9 cellular contexts compared by ENCODE assay signal in the genomic region with DNA sequence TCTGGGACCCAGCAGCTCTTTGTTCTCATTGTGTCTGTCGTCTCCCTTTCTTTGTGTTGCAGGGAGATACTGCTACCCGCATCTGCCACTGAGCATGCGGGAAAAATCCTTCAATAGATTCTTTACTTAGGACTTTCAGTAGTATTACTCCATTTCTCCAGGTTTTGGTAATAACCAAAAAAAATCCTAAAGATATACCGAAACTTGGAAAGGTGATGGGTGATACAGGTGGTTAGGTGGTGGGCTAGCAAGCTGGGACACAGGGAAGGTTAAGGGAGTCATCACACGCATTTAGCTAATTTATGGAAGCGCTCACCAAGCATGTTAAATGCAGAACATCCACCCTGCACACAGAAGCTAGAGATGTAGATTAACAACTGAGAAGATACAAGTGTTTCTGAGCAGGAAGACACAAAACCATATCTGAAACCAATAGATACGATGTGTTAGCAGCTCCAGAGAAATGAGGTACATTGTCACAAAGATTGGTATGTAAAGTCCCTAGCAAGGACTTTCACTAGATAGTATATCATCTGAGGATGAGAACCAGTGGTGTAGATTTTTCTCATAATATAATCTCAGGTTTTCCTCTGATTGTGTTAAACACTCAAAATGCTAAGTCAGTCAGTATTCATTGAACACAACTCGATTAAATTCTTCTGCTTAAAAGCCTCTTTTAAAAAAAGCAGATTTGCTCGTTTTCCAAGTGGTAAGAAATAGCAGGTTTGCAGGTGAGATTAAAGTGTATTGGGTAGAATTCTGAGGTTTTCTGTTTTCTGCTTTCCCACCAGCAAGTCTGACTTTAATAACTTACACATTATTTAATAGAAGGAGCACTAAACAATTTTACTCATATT. TPM values are rescaled to one million over a fixed set of nuclear protein-coding genes. Genes with fewer than 3 reads are reported as not detected.
DNase-seq lines count a peak whose midpoint lies in the region; ATAC-seq and TF ChIP-seq lines count a peak whose summit lies in the region.
"Had no signal": no experiment of that assay in that cellular context is flagged by ENCODE, and none has a peak within 500 bp of the region (broad histone marks: within the 10 kb centered on the region; RNA-seq: fewer than 3 reads in every experiment).

No MANE protein-coding gene starts in this region.

- no peak overlapping the region for H3K4ac ChIP-seq in mesendoderm (ENCODE audit: low read depth, low read length)

- peaks cover 0 to 4% of the 10 kb centered on the region in 2 donors for H3K36me3 Mint-ChIP-seq in CD4-positive, alpha-beta memory T cell
- H3K36me3 Mint-ChIP-seq in activated CD8-positive, alpha-beta T cell treated with anti-CD3 and anti-CD28 coated beads, Interleukin-2, amount 10 ng/mL, durations not matched to agents 7 days and 5 days (ENCODE audit: low read depth), result peaks cover 4% of the 10 kb centered on the region

- no peaks in the 10 kb centered on the region for H3K27me3 ChIP-seq in CD4-positive, alpha-beta memory T cell (ENCODE audit: insufficient read depth, low read length)
- no peaks in the 10 kb centered on the region for H3K27me3 ChIP-seq in mesendoderm (ENCODE audit: insufficient read depth, low read length, poor library complexity)

- peak overlapping the region; percentile 18 to 69 for H3K4me3 ChIP-seq in CD4-positive, alpha-beta memory T cell (ENCODE audit: low read length in 2 of 2)
- H3K4me3 ChIP-seq in mesendoderm (ENCODE audit: low read length), result no peak overlapping the region

- intact Hi-C loops in CD4-positive, alpha-beta memory T cell (cut with micrococcal nuclease), result loop anchor here (1.0 to 10.0 kb wide), 7 partner anchors 21 to 1696 kb away; partner anchors contain the start of genes FBXL3, KCTD12 and OBI1

- DNase-seq in CD4-positive, alpha-beta memory T cell, result peak; percentile 36 to 63 (median 55)
- peak; percentile 27 for DNase-seq in GM20000 (ENCODE audit: low spot score)
- DNase-seq in activated CD8-positive, alpha-beta T cell treated with anti-CD3 and anti-CD28 coated beads, Interleukin-2, amount 10 ng/mL, durations not matched to agents 7 days and 5 days, result no peak
- DNase-seq in mesendoderm, result peak; percentile 22
- no peak for DNase-seq in activated CD4-positive, alpha-beta T cell treated with anti-CD3 and anti-CD28 coated beads, Interleukin-2, amount 50 U/mL, for 48 hours

- no peak overlapping the region for H2BK15ac ChIP-seq in mesendoderm (replicated peaks; ENCODE audit: low read depth)

- H3K9me3 ChIP-seq in CD4-positive, alpha-beta memory T cell (ENCODE audit: control insufficient read depth in 1 of 2, low read length in 2 of 2), result no peaks in the 10 kb centered on the region

- H3K23ac ChIP-seq in mesendoderm (ENCODE audit: low read length), result no peak overlapping the region

- H2AK5ac ChIP-seq in mesendoderm (ENCODE audit: low read length), result no peak overlapping the region

- no peak overlapping the region for H2BK120ac ChIP-seq in mesendoderm (ENCODE audit: low read depth, low read length)

- no peaks in the 10 kb centered on the region for H3K9me3 Mint-ChIP-seq in CD4-positive, alpha-beta memory T cell
- no peaks in the 10 kb centered on the region for H3K9me3 Mint-ChIP-seq in activated CD8-positive, alpha-beta T cell treated with anti-CD3 and anti-CD28 coated beads, Interleukin-2, amount 10 ng/mL, durations not matched to agents 7 days and 5 days (ENCODE audit: insufficient read depth)

- no peaks in the 10 kb centered on the region for H3K79me1 ChIP-seq in mesendoderm (ENCODE audit: low read length)

- POLR2A ChIA-PET in CD4-positive, alpha-beta memory T cell (lab: Charles Lee; ENCODE audit: partially characterized antibody), result interaction anchor here (0.6 to 3.0 kb wide), 8 partner anchors 33 to 810 kb away, joined by 3 to 25 read pairs (median 4); partner anchors contain the start of genes CLN5, FBXL3, KCTD12 and MYCBP2
- POLR2A ChIA-PET in activated CD8-positive, alpha-beta T cell treated with anti-CD3 and anti-CD28 coated beads, Interleukin-2, amount 10 ng/mL, durations not matched to agents 7 days and 5 days (lab: Charles Lee), result interaction anchor here (1.4 kb wide), 1 partner anchor 366 kb away, joined by 7 read pairs; no protein-coding TSS in a partner anchor

- H3K56ac ChIP-seq in mesendoderm (ENCODE audit: low read length), result no peak overlapping the region

- peak overlapping the region; percentile 82 for H3K27ac ChIP-seq in CD4-positive, alpha-beta memory T cell (ENCODE audit: low read depth, low read length)
- H3K27ac ChIP-seq in mesendoderm (ENCODE audit: low read depth, low read length), result no peak overlapping the region

- H3K18ac ChIP-seq in mesendoderm (ENCODE audit: low read length), result no peak overlapping the region

- no CpG with 5 or more reads among the region's 9 CpGs for WGBS in mesendoderm (ENCODE audit: extremely low coverage, insufficient coverage, low lambda C conversion rate)

- CTCF ChIA-PET in CD4-positive, alpha-beta memory T cell (lab: Charles Lee; ENCODE audit: partially characterized antibody), result interaction anchor here (1.4 to 1.8 kb wide), 2 partner anchors 53 to 54 kb away, joined by 5 read pairs; no protein-coding TSS in a partner anchor
- CTCF ChIA-PET in activated CD8-positive, alpha-beta T cell treated with anti-CD3 and anti-CD28 coated beads, Interleukin-2, amount 10 ng/mL, durations not matched to agents 7 days and 5 days (lab: Charles Lee), result interaction anchor here (0.7 to 1.2 kb wide), 4 partner anchors 9 to 369 kb away, joined by 3 to 5 read pairs (median 3); partner anchors contain the start of gene MYCBP2

- no peaks in the 10 kb centered on the region for H3K36me3 ChIP-seq in CD4-positive, alpha-beta memory T cell (ENCODE audit: insufficient read depth, low read length)
- H3K36me3 ChIP-seq in mesendoderm (ENCODE audit: control insufficient read depth, insufficient read depth, low read length), result no peaks in the 10 kb centered on the region

- peaks cover 36% of the 10 kb centered on the region for H3K4me1 ChIP-seq in CD4-positive, alpha-beta memory T cell (ENCODE audit: insufficient read depth, low read length)
- H3K4me1 ChIP-seq in mesendoderm (ENCODE audit: control insufficient read depth, low read depth, low read length), result no peaks in the 10 kb centered on the region

- no peak overlapping the region for H2BK5ac ChIP-seq in mesendoderm (ENCODE audit: low read length)

- no peaks in the 10 kb centered on the region for H3K79me2 ChIP-seq in mesendoderm (ENCODE audit: control insufficient read depth, insufficient read depth, low read length)

- TF ChIP-seq CTCF in GM20000 (IDR thresholded peaks at IDR 0.05; ENCODE audit: extremely low read depth, missing control alignments), result no peak

- no peaks in the 10 kb centered on the region for H3K27me3 Mint-ChIP-seq in CD4-positive, alpha-beta memory T cell
- H3K27me3 Mint-ChIP-seq in activated CD8-positive, alpha-beta T cell treated with anti-CD3 and anti-CD28 coated beads, Interleukin-2, amount 10 ng/mL, durations not matched to agents 7 days and 5 days (ENCODE audit: low read depth), result peaks cover 25% of the 10 kb centered on the region

- peaks cover 31 to 49% (median 38%) of the 10 kb centered on the region in 4 donors for H3K4me1 Mint-ChIP-seq in CD4-positive, alpha-beta memory T cell
- H3K4me1 Mint-ChIP-seq in activated CD8-positive, alpha-beta T cell treated with anti-CD3 and anti-CD28 coated beads, Interleukin-2, amount 10 ng/mL, durations not matched to agents 7 days and 5 days (ENCODE audit: low read depth), result peaks cover 32% of the 10 kb centered on the region

- no peak overlapping the region for H4K8ac ChIP-seq in mesendoderm (ENCODE audit: low read depth, low read length)

- ATAC-seq in activated CD8-positive, alpha-beta T cell treated with anti-CD3 and anti-CD28 coated beads, Interleukin-2, amount 10 ng/mL, durations not matched to agents 7 days and 5 days, result no peak
- ATAC-seq in activated CD4-positive, CD25-positive, alpha-beta regulatory T cell treated with anti-CD3 and anti-CD28 coated beads, Interleukin-2, amount 50 U/mL, for 24 hours, result no peak
- no peak for ATAC-seq in HG03280 (IDR thresholded peaks at IDR 0.05; ENCODE audit: unreplicated experiment)
- ATAC-seq in HG03460 (IDR thresholded peaks at IDR 0.05; ENCODE audit: unreplicated experiment), result no peak

- no peak overlapping the region for H3K9ac ChIP-seq in mesendoderm (ENCODE audit: low read length)

- no peak overlapping the region for H4K5ac ChIP-seq in mesendoderm (ENCODE audit: low read length)

- H3K4me2 ChIP-seq in mesendoderm (ENCODE audit: low read length), result no peak overlapping the region

- peak overlapping the region; percentile 77 to 97 (median 85) for H3K27ac Mint-ChIP-seq in CD4-positive, alpha-beta memory T cell
- no peak overlapping the region for H3K27ac Mint-ChIP-seq in activated CD8-positive, alpha-beta T cell treated with anti-CD3 and anti-CD28 coated beads, Interleukin-2, amount 10 ng/mL, durations not matched to agents 7 days and 5 days

- H3K4me3 Mint-ChIP-seq in CD4-positive, alpha-beta memory T cell, result peak overlapping the region; percentile 80 to 92 (median 86)
- H3K4me3 Mint-ChIP-seq in activated CD8-positive, alpha-beta T cell treated with anti-CD3 and anti-CD28 coated beads, Interleukin-2, amount 10 ng/mL, durations not matched to agents 7 days and 5 days, result peak overlapping the region; percentile 76

RNA-seq across cellular contexts. Expression of gene SLAIN1, which starts 1.3 kb away (rescaled TPM):
- total RNA-seq in CD4-positive, alpha-beta memory T cell, result 10 to 100 TPM; 55.1 to 58.9 TPM
- 10 to 100 TPM; 39.3 to 49.8 TPM for polyA plus RNA-seq in CD4-positive, alpha-beta memory T cell
- 10 to 100 TPM; 27.0 to 29.5 TPM for total RNA-seq in activated CD8-positive, alpha-beta T cell treated with anti-CD3 and anti-CD28 coated beads, Interleukin-2, amount 10 ng/mL, durations not matched to agents 7 days and 5 days
- polyA plus RNA-seq in mesendoderm (2013, experiment 1 of 2), result 16.1 TPM
- polyA plus RNA-seq in mesendoderm (2013, experiment 2 of 2), result 17.8 TPM
- polyA plus RNA-seq: keratinocyte had no signal

Comparison
In these comparisons a context has a peak if more than half of its experiments do, and no peak if none do; other contexts are left out.
1. DNase-seq: peak in CD4-positive, alpha-beta memory T cell (5 of 5), GM20000 (single experiment) and mesendoderm (single experiment); none in activated CD8-positive, alpha-beta T cell treated with anti-CD3 and anti-CD28 coated beads, Interleukin-2, amount 10 ng/mL, durations not matched to agents 7 days and 5 days (single experiment) and activated CD4-positive, alpha-beta T cell treated with anti-CD3 and anti-CD28 coated beads, Interleukin-2, amount 50 U/mL, for 48 hours (0 of 2).